8 cellular contexts compared by ENCODE assay signal in genomic region chr21:45541221-45542039, GRCh38. TPM values are rescaled to one million over a fixed set of nuclear protein-coding genes. Genes with fewer than 3 reads are reported as not detected.
DNase-seq lines count a peak whose midpoint lies in the region; ATAC-seq and TF ChIP-seq lines count a peak whose summit lies in the region.

No MANE protein-coding gene starts in this region.

- WGBS in thyroid gland, 2 donors = 51 to 70% methylated on average over 2 to 23 of the region's 50 CpGs

- TF ChIP-seq POLR2A in thyroid gland (IDR thresholded peaks at IDR 0.05) = no peak

- H3K4me3 ChIP-seq in GM12875 (ENCODE audit: low read depth, low read length) = peak overlapping the region; percentile 67
- peak overlapping the region in 1 of 3 donors; percentile 55 for H3K4me3 ChIP-seq in thyroid gland (replicated peaks in 1 of 3)

- DNase-seq in RPMI8226 (peak; percentile 93), activated gamma-delta T cell treated with Interleukin-2 at 50 U/mL for 16 hours (peak; percentile 54), globus pallidus (ENCODE audit: low spot score) (peak; percentile 47), occipital lobe (lab: John Stamatoyannopoulos, UW) (peak; percentile 52), thyroid gland (peak; percentile 54 to 56)

- H3K27ac ChIP-seq in thyroid gland = no peak overlapping the region

- intact Hi-C loops in thyroid gland (cut with DNase I) = no loop called here

- H3K9me3 ChIP-seq in thyroid gland = no peaks in the 10 kb centered on the region

- H3K36me3 ChIP-seq in thyroid gland = no peaks in the 10 kb centered on the region

- ATAC-seq in HG03520 (IDR thresholded peaks at IDR 0.05; ENCODE audit: unreplicated experiment) (peak; percentile 45), HG03039 (IDR thresholded peaks at IDR 0.05; ENCODE audit: unreplicated experiment) (no peak)

- no peaks in the 10 kb centered on the region for H3K27me3 ChIP-seq in thyroid gland

- peaks cover 14 to 24% of the 10 kb centered on the region in 2 donors for H3K4me1 ChIP-seq in thyroid gland

- TF ChIP-seq CTCF in GM12875 (IDR thresholded peaks at IDR 0.05; ENCODE audit: borderline replicate concordance, insufficient read depth, low read depth, low read length) = no peak
- TF ChIP-seq CTCF in thyroid gland (IDR thresholded peaks at IDR 0.05) = no peak

RNA-seq across cellular contexts. Expression of gene SLC19A1, which starts 0.8 kb away (rescaled TPM):
- total RNA-seq in occipital lobe = 10.8 TPM
- total RNA-seq in thyroid gland = 10 to 100 TPM in 3 of 4 donors, 1 to 10 TPM in 1; 7.6 to 15.5 (median 12.2) TPM
